In genomic region chr2:104412384-104412783, GRCh38 we compare ENCODE assay signal across 8 cellular contexts.
DNase-seq lines count a peak whose midpoint lies in the region; ATAC-seq, FAIRE-seq and TF ChIP-seq lines count a peak whose summit lies in the region.

No MANE protein-coding gene starts in this region.

- H3K4me2 ChIP-seq in KMS-11: no peak overlapping the region

- no peaks in the 10 kb centered on the region for H3K9me3 ChIP-seq in breast epithelium
- H3K9me3 ChIP-seq in CD4-positive, alpha-beta memory T cell (ENCODE audit: control insufficient read depth in 1 of 2, low read length in 2 of 2): no peaks in the 10 kb centered on the region

- no peak for FAIRE-seq in D721Med (lab: Jason Lieb, UNC)

- ATAC-seq in GM18867 (IDR thresholded peaks at IDR 0.05; ENCODE audit: unreplicated experiment): peak; percentile 78
- no peak for ATAC-seq in activated T-helper 17 cell treated with anti-CD3 and anti-CD28 coated beads, Interleukin-2, amount 50 U/mL, for 72 hours (replicated peaks)
- ATAC-seq in HG03469 (IDR thresholded peaks at IDR 0.05; ENCODE audit: unreplicated experiment): no peak

- no peak overlapping the region for H3K4me3 Mint-ChIP-seq in CD4-positive, alpha-beta memory T cell
- H3K4me3 Mint-ChIP-seq in activated T-helper 17 cell treated with anti-CD3 and anti-CD28 coated beads, Interleukin-2, amount 50 U/mL, for 72 hours: no peak overlapping the region

- no peaks in the 10 kb centered on the region for H3K27me3 ChIP-seq in KMS-11 (ENCODE audit: insufficient read depth, low read depth)
- no peaks in the 10 kb centered on the region for H3K27me3 ChIP-seq in breast epithelium
- H3K27me3 ChIP-seq in CD4-positive, alpha-beta memory T cell (ENCODE audit: insufficient read depth, low read length): no peaks in the 10 kb centered on the region

- no peak overlapping the region for H3K9ac ChIP-seq in KMS-11

- TF ChIP-seq POLR2A in breast epithelium (IDR thresholded peaks at IDR 0.05): no peak

- H3K27ac Mint-ChIP-seq in CD4-positive, alpha-beta memory T cell: no peak overlapping the region
- no peak overlapping the region for H3K27ac Mint-ChIP-seq in activated T-helper 17 cell treated with anti-CD3 and anti-CD28 coated beads, Interleukin-2, amount 50 U/mL, for 72 hours

- CTCF ChIA-PET in CD4-positive, alpha-beta memory T cell (lab: Charles Lee; ENCODE audit: partially characterized antibody): no interaction called here

- no peak overlapping the region for H2AFZ ChIP-seq in KMS-11 (ENCODE audit: low read depth)

- H3K36me3 ChIP-seq in KMS-11 (ENCODE audit: insufficient read depth): no peaks in the 10 kb centered on the region
- H3K36me3 ChIP-seq in breast epithelium: no peaks in the 10 kb centered on the region
- no peaks in the 10 kb centered on the region for H3K36me3 ChIP-seq in CD4-positive, alpha-beta memory T cell (ENCODE audit: insufficient read depth, low read length)

- H3K79me2 ChIP-seq in KMS-11 (ENCODE audit: insufficient read depth, low read depth): no peaks in the 10 kb centered on the region

- H4K20me1 ChIP-seq in KMS-11 (ENCODE audit: insufficient read depth): no peaks in the 10 kb centered on the region

- no peak overlapping the region for H3K4me3 ChIP-seq in KMS-11 (IDR thresholded peaks at IDR 0.05; ENCODE audit: insufficient read depth, low read depth, low read length)
- H3K4me3 ChIP-seq in breast epithelium: no peak overlapping the region
- no peak overlapping the region for H3K4me3 ChIP-seq in CD4-positive, alpha-beta memory T cell (ENCODE audit: low read length in 2 of 2)

- no peaks in the 10 kb centered on the region for H3K4me1 ChIP-seq in KMS-11 (ENCODE audit: low read depth, poor library complexity, severe bottlenecking)
- no peaks in the 10 kb centered on the region for H3K4me1 ChIP-seq in breast epithelium
- no peaks in the 10 kb centered on the region for H3K4me1 ChIP-seq in CD4-positive, alpha-beta memory T cell (ENCODE audit: insufficient read depth, low read length)

- intact Hi-C loops in breast epithelium (cut with DNase I; ENCODE audit: low total_unique reads) (no loop called here), posterior cingulate gyrus (cut with DNase I) (loop anchor here (10.0 kb wide), 1 partner anchor 378 kb away; no protein-coding TSS in a partner anchor)
- intact Hi-C loops in CD4-positive, alpha-beta memory T cell (cut with micrococcal nuclease): no loop called here

- TF ChIP-seq CTCF in D721Med (IDR thresholded peaks at IDR 0.05; ENCODE audit: insufficient read depth, missing control alignments) (peak; percentile 58), KMS-11 (conservative IDR thresholded peaks at IDR 0.05; ENCODE audit: low read depth, low read length) (peak; percentile 70), breast epithelium (IDR thresholded peaks at IDR 0.05) (peak; percentile 14 to 37 (median 26))

- H3K9me3 Mint-ChIP-seq in CD4-positive, alpha-beta memory T cell: peaks cover 0 to 2% (median 0%) of the 10 kb centered on the region in 8 donors
- H3K9me3 Mint-ChIP-seq in activated T-helper 17 cell treated with anti-CD3 and anti-CD28 coated beads, Interleukin-2, amount 50 U/mL, for 72 hours: no peaks in the 10 kb centered on the region

- H3K36me3 Mint-ChIP-seq in CD4-positive, alpha-beta memory T cell: no peaks in the 10 kb centered on the region
- H3K36me3 Mint-ChIP-seq in activated T-helper 17 cell treated with anti-CD3 and anti-CD28 coated beads, Interleukin-2, amount 50 U/mL, for 72 hours (ENCODE audit: low read depth): no peaks in the 10 kb centered on the region

- no peak for DNase-seq in D721Med (ENCODE audit: insufficient read length, low spot score)
- DNase-seq in breast epithelium (ENCODE audit: low spot score in 2 of 2): no peak
- peak in 7 of 10 donors; percentile 32 to 91 (median 67) for DNase-seq in posterior cingulate gyrus
- DNase-seq in CD4-positive, alpha-beta memory T cell: no peak

- no peak overlapping the region for H3K27ac ChIP-seq in KMS-11
- no peak overlapping the region for H3K27ac ChIP-seq in breast epithelium
- H3K27ac ChIP-seq in CD4-positive, alpha-beta memory T cell (ENCODE audit: low read depth, low read length): no peak overlapping the region

- H3K4me1 Mint-ChIP-seq in CD4-positive, alpha-beta memory T cell: no peaks in the 10 kb centered on the region
- no peaks in the 10 kb centered on the region for H3K4me1 Mint-ChIP-seq in activated T-helper 17 cell treated with anti-CD3 and anti-CD28 coated beads, Interleukin-2, amount 50 U/mL, for 72 hours

- POLR2A ChIA-PET in CD4-positive, alpha-beta memory T cell (lab: Charles Lee; ENCODE audit: partially characterized antibody): no interaction called here

- peaks cover 0 to 1% of the 10 kb centered on the region in 2 donors for H3K27me3 Mint-ChIP-seq in CD4-positive, alpha-beta memory T cell
- peaks cover 7% of the 10 kb centered on the region for H3K27me3 Mint-ChIP-seq in activated T-helper 17 cell treated with anti-CD3 and anti-CD28 coated beads, Interleukin-2, amount 50 U/mL, for 72 hours

Comparison
In these comparisons a context has a peak if more than half of its experiments do, and no peak if none do; other contexts are left out.
1. DNase-seq: peak in posterior cingulate gyrus (7 of 10); none in D721Med (single experiment), breast epithelium (0 of 2) and CD4-positive, alpha-beta memory T cell (0 of 5).
2. Peak in every context shown above with its lines, with median percentiles within 50 percentile points of each other: CTCF ChIP-seq.